Comparison of ENCODE assay signal across 8 cellular contexts in the genomic region with DNA sequence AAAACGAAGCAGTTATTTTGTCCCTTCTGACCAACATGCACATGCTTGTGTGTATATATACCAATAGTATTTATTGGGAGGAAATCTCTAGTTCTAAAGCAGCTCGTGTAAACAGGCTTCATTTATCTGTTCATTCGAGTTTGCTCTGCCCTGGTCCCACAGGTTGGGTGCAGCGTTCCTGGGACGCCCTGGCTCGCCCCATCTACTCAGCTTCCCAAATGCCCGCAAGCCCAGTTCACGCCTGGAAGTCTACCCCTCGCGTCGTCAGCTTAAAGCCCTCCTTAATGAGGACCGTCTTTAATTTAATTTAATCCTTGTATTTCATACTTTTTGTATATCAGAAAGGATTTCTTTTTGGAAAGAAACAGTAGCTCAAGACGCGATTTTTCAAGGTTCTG. TPM values are rescaled to one million over a fixed set of nuclear protein-coding genes. Genes with fewer than 3 reads are reported as not detected.
DNase-seq lines count a peak whose midpoint lies in the region; ATAC-seq, FAIRE-seq and TF ChIP-seq lines count a peak whose summit lies in the region.

No MANE protein-coding gene starts in this region.

- ATAC-seq in lung (ENCODE audit: insufficient read depth, low FRiP score): no peak
- no peak for ATAC-seq in HG02970 (IDR thresholded peaks at IDR 0.05; ENCODE audit: low FRiP score, unreplicated experiment)
- no peak for ATAC-seq in HG03457 (IDR thresholded peaks at IDR 0.05; ENCODE audit: unreplicated experiment)

- TF ChIP-seq CTCF in bronchial epithelial cell (IDR thresholded peaks at IDR 0.05; ENCODE audit: insufficient read depth, low read length, severe bottlenecking): no peak
- no peak for TF ChIP-seq CTCF in lung (IDR thresholded peaks at IDR 0.05; ENCODE audit: control extremely low read depth, extremely low read depth)

- 7 to 9% methylated on average over 14 of the region's 14 CpGs for WGBS in lung, 2 donors
- 8% methylated on average over 14 of the region's 14 CpGs for WGBS in urinary bladder

- H3K4me3 ChIP-seq in bronchial epithelial cell (ENCODE audit: low read depth, low read length) (peak overlapping the region; percentile 55), lung (peak overlapping the region; percentile 61), urinary bladder (ENCODE audit: low read depth, low read length) (peak overlapping the region; percentile 35)

- peak overlapping the region; percentile 52 for H3K4me3 Mint-ChIP-seq in activated naive CD4-positive, alpha-beta T cell treated with anti-CD3 and anti-CD28 coated beads for 36 hours

- peaks cover 17% of the 10 kb centered on the region for H3K4me1 Mint-ChIP-seq in activated naive CD4-positive, alpha-beta T cell treated with anti-CD3 and anti-CD28 coated beads for 36 hours (ENCODE audit: low read depth)

- FAIRE-seq in bronchial epithelial cell (lab: Jason Lieb, UNC): no peak

- H3K36me3 ChIP-seq in bronchial epithelial cell (ENCODE audit: control insufficient read depth, insufficient read depth, low read length): no peaks in the 10 kb centered on the region
- H3K36me3 ChIP-seq in lung (ENCODE audit: control insufficient read depth in 2 of 2, insufficient read depth in 2 of 2, low read length in 2 of 2): peaks cover 0 to 2% of the 10 kb centered on the region in 2 donors
- no peaks in the 10 kb centered on the region for H3K36me3 ChIP-seq in urinary bladder (ENCODE audit: insufficient read depth)

- no peaks in the 10 kb centered on the region for H3K9me3 Mint-ChIP-seq in activated naive CD4-positive, alpha-beta T cell treated with anti-CD3 and anti-CD28 coated beads for 36 hours

- H3K27me3 ChIP-seq in bronchial epithelial cell (ENCODE audit: control insufficient read depth, insufficient read depth, low read length) (no peaks in the 10 kb centered on the region), lung (ENCODE audit: control insufficient read depth, insufficient read depth) (no peaks in the 10 kb centered on the region)

- H3K4me1 ChIP-seq in lung (ENCODE audit: control insufficient read depth in 2 of 2, insufficient read depth in 2 of 2, low read length in 2 of 2): peaks cover 3 to 6% of the 10 kb centered on the region in 2 donors
- H3K4me1 ChIP-seq in urinary bladder (ENCODE audit: insufficient read depth): no peaks in the 10 kb centered on the region

- H3K36me3 Mint-ChIP-seq in activated naive CD4-positive, alpha-beta T cell treated with anti-CD3 and anti-CD28 coated beads for 36 hours (ENCODE audit: low read depth): no peaks in the 10 kb centered on the region

- peaks cover 0 to 2% of the 10 kb centered on the region in 2 donors for H3K9me3 ChIP-seq in lung (ENCODE audit: control insufficient read depth in 2 of 2, insufficient read depth in 1 of 2, low read length in 1 of 2)

- DNase-seq in activated naive CD4-positive, alpha-beta T cell treated with anti-CD3 and anti-CD28 coated beads for 36 hours: no peak
- no peak for DNase-seq in activated naive CD4-positive, alpha-beta T cell treated with anti-CD3 and anti-CD28 coated beads, Interleukin-2, amount 50 U/mL, for 16 hours
- DNase-seq in bronchial epithelial cell (ENCODE audit: low read depth) (no peak), lung (ENCODE audit: low spot score) (no peak), SHP77 (lab: John Stamatoyannopoulos, UW) (no peak)

- no peak overlapping the region for H3K27ac Mint-ChIP-seq in activated naive CD4-positive, alpha-beta T cell treated with anti-CD3 and anti-CD28 coated beads for 36 hours

- peaks cover 30% of the 10 kb centered on the region for H3K27me3 Mint-ChIP-seq in activated naive CD4-positive, alpha-beta T cell treated with anti-CD3 and anti-CD28 coated beads for 36 hours (ENCODE audit: low read depth)

- intact Hi-C loops in activated naive CD4-positive, alpha-beta T cell treated with anti-CD3 and anti-CD28 coated beads for 36 hours (cut with micrococcal nuclease): loop anchor here (2.0 kb wide), 1 partner anchor 45 kb away; a partner anchor contains a TSS

- H3K27ac ChIP-seq in lung (ENCODE audit: low read depth in 1 of 2, low read length in 1 of 2) (peak overlapping the region; percentile 38 to 88), urinary bladder (ENCODE audit: low read depth) (no peak overlapping the region)

- CTCF ChIA-PET in activated naive CD4-positive, alpha-beta T cell treated with anti-CD3 and anti-CD28 coated beads for 36 hours (lab: Charles Lee): no interaction called here

RNA-seq across cellular contexts. Expression of a gene that starts 0.6 kb away (rescaled TPM):
- total RNA-seq in activated naive CD4-positive, alpha-beta T cell treated with anti-CD3 and anti-CD28 coated beads for 36 hours: under 1 TPM in 1 of 2 experiments, not detected in 1; 0.07 TPM
- total RNA-seq in bronchial epithelial cell (11.0 and 19.5 TPM in 2 replicates), lung (10 to 100 TPM; 13.7 to 39.6 TPM), urinary bladder (15.1 TPM)
- polyA plus RNA-seq in lung (1 to 10 TPM; 7.0 to 7.1 TPM), urinary bladder (7.3 TPM)

RNA-seq across cellular contexts. Expression of a gene that starts 45.1 kb away (rescaled TPM):
- total RNA-seq in activated naive CD4-positive, alpha-beta T cell treated with anti-CD3 and anti-CD28 coated beads for 36 hours: 10 to 100 TPM; 25.3 to 32.0 TPM
- total RNA-seq in bronchial epithelial cell (24.5 and 25.5 TPM in 2 replicates), lung (100 to 1,000 TPM in 1 of 2 donors, 10 to 100 TPM in 1; 38.5 to 119 TPM), urinary bladder (118 TPM)
- polyA plus RNA-seq in lung (10 to 100 TPM; 17.3 to 21.8 TPM), urinary bladder (29.3 TPM)

RNA-seq across cellular contexts. Expression of a gene that starts 49.9 kb away (rescaled TPM):
- 10 to 100 TPM; 81.3 to 82.8 TPM for total RNA-seq in activated naive CD4-positive, alpha-beta T cell treated with anti-CD3 and anti-CD28 coated beads for 36 hours
- 6.6 and 8.6 TPM in 2 replicates for total RNA-seq in bronchial epithelial cell
- total RNA-seq in lung: 10 to 100 TPM in 1 of 2 donors, 1 to 10 TPM in 1; 6.5 to 19.2 TPM
- polyA plus RNA-seq in lung: 1 to 10 TPM; 2.0 to 3.0 TPM
- total RNA-seq in urinary bladder: 42.1 TPM
- polyA plus RNA-seq in urinary bladder: 4.2 TPM

Comparison
In these comparisons a context has a peak if more than half of its experiments do, and no peak if none do; other contexts are left out.
1. RNA of a gene that starts 0.6 kb away (total RNA-seq): 13.7 to 39.6 TPM in lung, 11.0 to 19.5 TPM in bronchial epithelial cell and 15.1 TPM in urinary bladder (single experiment); 0.07 TPM in activated naive CD4-positive, alpha-beta T cell treated with anti-CD3 and anti-CD28 coated beads for 36 hours; every median in the first group is over 10 times any median in the second.
2. Peak in every context shown above with its lines, with median percentiles within 50 percentile points of each other: H3K4me3 ChIP-seq.